Comparison of ENCODE assay signal across 34 cellular contexts in genomic region chrX:74218895-74219294, GRCh38.
"Had no signal": no experiment of that assay in that cellular context is flagged by ENCODE, and none has a peak within 500 bp of the region (broad histone marks: within the 10 kb centered on the region; RNA-seq: fewer than 3 reads in every experiment).

No MANE protein-coding gene starts in this region.

- H3K27me3 ChIP-seq: adrenal gland had no signal

- H3K4me3 ChIP-seq: adrenal gland had no signal

- FAIRE-seq: colon, endometrium, endothelial cell of umbilical vein, frontal cortex, TTC549 had no signal

- H3K9me3 Mint-ChIP-seq: activated CD4-positive, alpha-beta memory T cell treated with anti-CD3 and anti-CD28 coated beads for 36 hours; activated naive CD4-positive, alpha-beta T cell treated with anti-CD3 and anti-CD28 coated beads for 36 hours; activated naive CD4-positive, alpha-beta T cell treated with anti-CD3 and anti-CD28 coated beads, Interleukin-2, amount 50 U/mL, for 24 hours; activated naive CD8-positive, alpha-beta T cell treated with anti-CD3 and anti-CD28 coated beads for 36 hours; activated naive CD8-positive, alpha-beta T cell treated with anti-CD3 and anti-CD28 coated beads, Interleukin-2, amount 50 U/mL, for 24 hours; activated T-helper 2 cell treated with anti-CD3 and anti-CD28 coated beads, Interferon-gamma antibody, Interleukin-2, Interleukin-4, amounts not matched to agents 10 μg/mL and 5 μg/mL and 100 μg/mL, durations not matched to agents 14 hours and 24 hours and 36 hours; effector memory CD8-positive, alpha-beta T cell; WTC11 had no signal

- H3K4me3 Mint-ChIP-seq: activated CD4-positive, alpha-beta memory T cell treated with anti-CD3 and anti-CD28 coated beads for 36 hours; activated CD8-positive, alpha-beta memory T cell treated with anti-CD3 and anti-CD28 coated beads, Interleukin-2, amount 10 ng/mL, durations not matched to agents 7 days and 5 days; activated CD8-positive, alpha-beta T cell treated with anti-CD3 and anti-CD28 coated beads, Interleukin-2, amount 10 ng/mL, durations not matched to agents 7 days and 5 days; activated naive CD4-positive, alpha-beta T cell treated with anti-CD3 and anti-CD28 coated beads for 36 hours; activated naive CD4-positive, alpha-beta T cell treated with anti-CD3 and anti-CD28 coated beads, Interleukin-2, amount 50 U/mL, for 24 hours; activated naive CD8-positive, alpha-beta T cell treated with anti-CD3 and anti-CD28 coated beads for 36 hours; activated naive CD8-positive, alpha-beta T cell treated with anti-CD3 and anti-CD28 coated beads, Interleukin-2, amount 50 U/mL, for 24 hours; brain; effector memory CD8-positive, alpha-beta T cell; WTC11 had no signal

- H3K27ac Mint-ChIP-seq: activated CD4-positive, alpha-beta memory T cell treated with anti-CD3 and anti-CD28 coated beads for 36 hours; activated CD8-positive, alpha-beta memory T cell treated with anti-CD3 and anti-CD28 coated beads, Interleukin-2, amount 10 ng/mL, durations not matched to agents 7 days and 5 days; activated CD8-positive, alpha-beta T cell treated with anti-CD3 and anti-CD28 coated beads, Interleukin-2, amount 10 ng/mL, durations not matched to agents 7 days and 5 days; activated naive CD4-positive, alpha-beta T cell treated with anti-CD3 and anti-CD28 coated beads for 36 hours; activated naive CD4-positive, alpha-beta T cell treated with anti-CD3 and anti-CD28 coated beads, Interleukin-2, amount 50 U/mL, for 24 hours; activated naive CD8-positive, alpha-beta T cell treated with anti-CD3 and anti-CD28 coated beads for 36 hours; activated naive CD8-positive, alpha-beta T cell treated with anti-CD3 and anti-CD28 coated beads, Interleukin-2, amount 50 U/mL, for 24 hours; activated T-helper 2 cell treated with anti-CD3 and anti-CD28 coated beads, Interferon-gamma antibody, Interleukin-2, Interleukin-4, amounts not matched to agents 10 μg/mL and 5 μg/mL and 100 μg/mL, durations not matched to agents 14 hours and 24 hours and 36 hours; effector memory CD8-positive, alpha-beta T cell; WTC11 had no signal

- H3K27me3 Mint-ChIP-seq: activated CD4-positive, alpha-beta memory T cell treated with anti-CD3 and anti-CD28 coated beads for 36 hours; activated CD8-positive, alpha-beta memory T cell treated with anti-CD3 and anti-CD28 coated beads, Interleukin-2, amount 10 ng/mL, durations not matched to agents 7 days and 5 days; activated naive CD4-positive, alpha-beta T cell treated with anti-CD3 and anti-CD28 coated beads, Interleukin-2, amount 50 U/mL, for 24 hours; activated naive CD8-positive, alpha-beta T cell treated with anti-CD3 and anti-CD28 coated beads for 36 hours; activated naive CD8-positive, alpha-beta T cell treated with anti-CD3 and anti-CD28 coated beads, Interleukin-2, amount 50 U/mL, for 24 hours; brain; effector memory CD8-positive, alpha-beta T cell had no signal

- ATAC-seq: activated CD8-positive, alpha-beta memory T cell treated with anti-CD3 and anti-CD28 coated beads, Interleukin-2, amount 10 ng/mL, durations not matched to agents 7 days and 5 days; activated CD8-positive, alpha-beta T cell treated with anti-CD3 and anti-CD28 coated beads, Interleukin-2, amount 10 ng/mL, durations not matched to agents 7 days and 5 days; activated naive CD8-positive, alpha-beta T cell treated with anti-CD3 and anti-CD28 coated beads, Interleukin-2, amount 50 U/mL, for 24 hours; effector memory CD8-positive, alpha-beta T cell; esophagus mucosa; WTC11 had no signal

- H3K4me1 ChIP-seq: adrenal gland had no signal

- H3K9me3 ChIP-seq: adrenal gland had no signal

- H3K27ac ChIP-seq: adrenal gland, VCaP had no signal

- DNase-seq: activated CD4-positive, alpha-beta T cell treated with anti-CD3 and anti-CD28 coated beads for 1 hour; activated CD4-positive, alpha-beta T cell treated with anti-CD3 and anti-CD28 coated beads for 48 hours; activated CD4-positive, alpha-beta T cell treated with anti-CD3 and anti-CD28 coated beads, Interleukin-2, amount 50 U/mL, for 1 hour; activated CD8-positive, alpha-beta memory T cell treated with anti-CD3 and anti-CD28 coated beads, Interleukin-2, amount 10 ng/mL, durations not matched to agents 7 days and 5 days; activated CD8-positive, alpha-beta memory T cell treated with anti-CD3 and anti-CD28 coated beads, Interleukin-2, amount 50 U/mL, for 4 hours; activated CD8-positive, alpha-beta T cell treated with anti-CD3 and anti-CD28 coated beads, Interleukin-2, amount 10 ng/mL, durations not matched to agents 7 days and 5 days; activated effector memory CD4-positive, alpha-beta T cell treated with anti-CD3 and anti-CD28 coated beads, Interleukin-2, amount 50 U/mL, for 16 hours; activated naive CD4-positive, alpha-beta T cell treated with anti-CD3 and anti-CD28 coated beads for 36 hours; activated naive CD8-positive, alpha-beta T cell treated with anti-CD3 and anti-CD28 coated beads for 36 hours; activated naive CD8-positive, alpha-beta T cell treated with anti-CD3 and anti-CD28 coated beads, Interleukin-2, amount 50 U/mL, for 24 hours; activated T-cell treated with anti-CD3 and anti-CD28 coated beads, Interleukin-2, amount 50 U/mL, for 1 hour; adrenal gland; amygdala; aorta; caudate nucleus; cortex of kidney; dermis blood vessel endothelial cell; effector CD4-positive, alpha-beta T cell; effector memory CD8-positive, alpha-beta T cell; foreskin fibroblast; head of caudate nucleus; T-helper 2 cell had no signal
